ENCODE assay signal across 1 cellular context in genomic region chr6:15575357-15576037, GRCh38.
TF ChIP-seq lines count a peak whose summit lies in the region.

No MANE protein-coding gene starts in this region.

TF ChIP-seq in K562, 482 proteins besides CTCF, POLR2A, EP300 and RAD21 (continued from another document and continues in another):
- TF ChIP-seq RREB1 (CRISPR knock-in tag; IDR thresholded peaks at IDR 0.05) (no peak), CCAR2 (IDR thresholded peaks at IDR 0.05; ENCODE audit: low read depth, low read length) (no peak), BRD9 (IDR thresholded peaks at IDR 0.05; ENCODE audit: low read depth, partially characterized antibody) (no peak), TCF15 (CRISPR knock-in tag; IDR thresholded peaks at IDR 0.05) (no peak), ZNF584 (CRISPR knock-in tag; IDR thresholded peaks at IDR 0.05; ENCODE audit: low read depth) (peak; percentile 87), ZFP91 (CRISPR knock-in tag; IDR thresholded peaks at IDR 0.05) (no peak), STAT6 (CRISPR knock-in tag; IDR thresholded peaks at IDR 0.05) (no peak), NFE2 (IDR thresholded peaks at IDR 0.05; ENCODE audit: low read depth) (no peak), ZNF175 (CRISPR knock-in tag; IDR thresholded peaks at IDR 0.05; ENCODE audit: low read depth) (peak; percentile 72; the same call in 1 of the 2 replicates), MBD2 (IDR thresholded peaks at IDR 0.05; ENCODE audit: borderline replicate concordance, low read depth) (no peak), RHOXF2B (CRISPR knock-in tag; conservative IDR thresholded peaks at IDR 0.05) (no peak), CBX2 (IDR thresholded peaks at IDR 0.05; ENCODE audit: insufficient read depth, low read length, poor library complexity, severe bottlenecking) (no peak), POLR2AphosphoS5 (IDR thresholded peaks at IDR 0.05; ENCODE audit: control insufficient read depth, insufficient read depth, low read depth, low read length) (no peak), IRF1 (CRISPR knock-in tag; IDR thresholded peaks at IDR 0.05; ENCODE audit: borderline replicate concordance) (no peak), C11orf30 (IDR thresholded peaks at IDR 0.05; ENCODE audit: low read depth) (peak; percentile 49; the same call in 1 of the 2 replicates), ZNF551 (CRISPR knock-in tag; IDR thresholded peaks at IDR 0.05) (no peak), EHMT2 (IDR thresholded peaks at IDR 0.05) (no peak), ATF3 (IDR thresholded peaks at IDR 0.05) (peak; percentile 74), ATF3 (CRISPR knock-in tag; conservative IDR thresholded peaks at IDR 0.05) (no peak), KDM1A (IDR thresholded peaks at IDR 0.05) (no peak), HOXB6 (CRISPR knock-in tag; IDR thresholded peaks at IDR 0.05; ENCODE audit: borderline replicate concordance) (no peak), ZNF507 (tag; conservative IDR thresholded peaks at IDR 0.05) (no peak), ZNF57 (CRISPR knock-in tag; IDR thresholded peaks at IDR 0.05) (no peak), FIP1L1 (IDR thresholded peaks at IDR 0.05; ENCODE audit: low read depth, low read length, poor library complexity, severe bottlenecking) (no peak), HCFC1 (IDR thresholded peaks at IDR 0.05; ENCODE audit: low read depth, low read length) (no peak), DLX4 (CRISPR knock-in tag; IDR thresholded peaks at IDR 0.05) (no peak), RFX1 (IDR thresholded peaks at IDR 0.05) (no peak), ZNF347 (CRISPR knock-in tag; IDR thresholded peaks at IDR 0.05; ENCODE audit: low read depth) (no peak), POLR2AphosphoS2 (IDR thresholded peaks at IDR 0.05; ENCODE audit: low read length) (no peak), ZBTB8A (IDR thresholded peaks at IDR 0.05; ENCODE audit: partially characterized antibody) (no peak), BCOR (IDR thresholded peaks at IDR 0.05) (no peak), CREB5 (CRISPR knock-in tag; IDR thresholded peaks at IDR 0.05) (no peak), ZBTB33 (CRISPR knock-in tag; IDR thresholded peaks at IDR 0.05) (no peak), SRSF9 (IDR thresholded peaks at IDR 0.05; ENCODE audit: borderline replicate concordance, low read depth, low read length) (no peak), CBFA2T3 (IDR thresholded peaks at IDR 0.05) (no peak), HMGN3 (IDR thresholded peaks at IDR 0.05; ENCODE audit: borderline replicate concordance, extremely low read depth, insufficient read length, low read depth, low read length) (no peak), ZC3H4 (CRISPR knock-in tag; IDR thresholded peaks at IDR 0.05; ENCODE audit: borderline replicate concordance) (no peak), CREM (IDR thresholded peaks at IDR 0.05; ENCODE audit: low read depth) (no peak), ZNF3 (CRISPR knock-in tag; IDR thresholded peaks at IDR 0.05) (no peak), SREBF2 (CRISPR knock-in tag; IDR thresholded peaks at IDR 0.05) (no peak), OTX1 (CRISPR knock-in tag; IDR thresholded peaks at IDR 0.05) (no peak), KLF1 (tag; IDR thresholded peaks at IDR 0.05) (no peak), CEBPG (CRISPR knock-in tag; IDR thresholded peaks at IDR 0.05) (peak; percentile 94), CEBPG (tag; conservative IDR thresholded peaks at IDR 0.05 in 1 of 2, IDR thresholded peaks at IDR 0.05 in 1 of 2) (peak; percentile 22 to 91; a peak in 3 of 4 replicates), SMAD1 (IDR thresholded peaks at IDR 0.05; ENCODE audit: low read depth, low read length, partially characterized antibody) (no peak), DDX20 (tag; IDR thresholded peaks at IDR 0.05; ENCODE audit: low read depth) (no peak), HDAC2 (IDR thresholded peaks at IDR 0.05) (no peak), MEF2A (IDR thresholded peaks at IDR 0.05; ENCODE audit: control insufficient read depth, low read depth, low read length) (no peak), SP2 (IDR thresholded peaks at IDR 0.05; ENCODE audit: extremely low read depth, low read depth, low read length, poor library complexity, severe bottlenecking) (no peak), MYC (IDR thresholded peaks at IDR 0.05; ENCODE audit: low read depth, low read length) (peak; percentile 28; the same call in 1 of the 2 replicates), MYC (CRISPR knock-in tag; IDR thresholded peaks at IDR 0.05; ENCODE audit: borderline replicate concordance, low read depth) (no peak), CBFB (CRISPR knock-in tag; IDR thresholded peaks at IDR 0.05) (no peak), CBFA2T2 (conservative IDR thresholded peaks at IDR 0.05) (no peak)
